1 cellular context compared by ENCODE assay signal in the genomic region with DNA sequence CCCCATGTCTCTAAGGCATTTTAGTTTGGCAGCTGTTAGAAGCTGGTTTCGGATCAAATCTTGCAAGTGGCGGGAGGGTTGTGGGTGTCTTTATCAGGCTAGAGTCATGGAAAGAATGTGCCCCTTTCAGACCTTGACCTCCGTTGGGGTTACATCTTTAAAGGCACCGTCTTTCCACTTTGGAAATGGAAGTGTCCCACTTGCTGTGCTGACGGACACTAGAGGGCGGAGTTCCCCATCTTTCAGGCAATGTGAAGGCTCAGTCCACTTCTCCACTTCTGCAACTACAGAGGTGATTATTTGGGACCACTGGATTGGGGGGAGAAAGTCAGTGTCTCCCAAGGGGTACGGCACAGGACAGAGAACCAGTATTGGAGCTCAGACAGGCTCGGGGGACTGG.
TF ChIP-seq lines count a peak whose summit lies in the region.
"Not testable (repeated sequence)": the region's sequence is repeated elsewhere in the genome, so short reads cannot be mapped to it uniquely, and the experiment has no call there.

No MANE protein-coding gene starts in this region.

TF ChIP-seq in HepG2, 621 proteins besides CTCF, POLR2A, EP300 and RAD21:
- not testable (repeated sequence) for TF ChIP-seq NR2F6 (IDR thresholded peaks at IDR 0.05)
- TF ChIP-seq NR2F6 (CRISPR knock-in tag; IDR thresholded peaks at IDR 0.05) (peak; percentile 72), STAG1 (CRISPR knock-in tag; IDR thresholded peaks at IDR 0.05) (peak; percentile 37), RARA (CRISPR knock-in tag; IDR thresholded peaks at IDR 0.05) (peak; percentile 46; the same call in 1 of the 2 replicates), RXRB (CRISPR knock-in tag; IDR thresholded peaks at IDR 0.05; ENCODE audit: borderline replicate concordance) (0 out of 2 replicates have a peak, but pooled peaks have one; percentile 23)
- TF ChIP-seq, protein P1, sequence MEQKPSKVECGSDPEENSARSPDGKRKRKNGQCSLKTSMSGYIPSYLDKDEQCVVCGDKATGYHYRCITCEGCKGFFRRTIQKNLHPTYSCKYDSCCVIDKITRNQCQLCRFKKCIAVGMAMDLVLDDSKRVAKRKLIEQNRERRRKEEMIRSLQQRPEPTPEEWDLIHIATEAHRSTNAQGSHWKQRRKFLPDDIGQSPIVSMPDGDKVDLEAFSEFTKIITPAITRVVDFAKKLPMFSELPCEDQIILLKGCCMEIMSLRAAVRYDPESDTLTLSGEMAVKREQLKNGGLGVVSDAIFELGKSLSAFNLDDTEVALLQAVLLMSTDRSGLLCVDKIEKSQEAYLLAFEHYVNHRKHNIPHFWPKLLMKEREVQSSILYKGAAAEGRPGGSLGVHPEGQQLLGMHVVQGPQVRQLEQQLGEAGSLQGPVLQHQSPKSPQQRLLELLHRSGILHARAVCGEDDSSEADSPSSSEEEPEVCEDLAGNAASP (CRISPR knock-in tag; IDR thresholded peaks at IDR 0.05; ENCODE audit: borderline replicate concordance), result peak; percentile 23; the same call in 1 of the 2 replicates
